9 cellular contexts compared by ENCODE assay signal in the genomic region with DNA sequence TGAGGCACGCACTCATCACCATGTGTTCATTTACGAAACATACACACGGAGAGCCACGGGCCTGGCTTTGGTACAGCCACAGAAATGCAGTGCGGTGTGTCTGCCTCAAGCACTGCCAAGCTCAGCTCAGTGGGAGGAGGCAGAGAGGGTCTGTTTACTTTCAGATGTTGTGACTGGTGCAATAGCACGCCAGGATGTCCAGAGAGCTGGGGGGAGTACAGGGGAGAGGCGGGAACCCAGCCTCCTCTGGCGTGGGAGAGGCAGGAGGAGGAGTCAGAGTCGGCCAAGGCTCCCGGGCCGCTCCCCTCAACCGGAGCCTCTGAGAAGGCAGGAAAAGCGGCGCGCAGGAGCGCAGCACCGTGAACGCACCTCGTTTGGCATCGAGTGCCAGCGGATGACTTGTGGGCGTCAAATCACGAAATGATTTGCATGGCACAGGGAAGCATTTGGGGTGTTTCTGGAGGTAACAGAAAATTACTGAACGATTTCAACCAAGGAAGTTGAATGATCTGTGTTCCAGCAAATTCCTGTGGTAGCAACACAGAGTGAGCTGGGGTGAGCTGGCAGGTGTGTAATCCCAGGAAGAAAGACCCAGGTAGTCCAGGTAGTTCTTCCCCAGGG.
A peak's percentile ranks its signal among the peaks of the same experiment; 100 is the strongest.
DNase-seq lines count a peak whose midpoint lies in the region; ATAC-seq and TF ChIP-seq lines count a peak whose summit lies in the region.
"Had no signal": no experiment of that assay in that cellular context is flagged by ENCODE, and none has a peak within 500 bp of the region (broad histone marks: within the 10 kb centered on the region; RNA-seq: fewer than 3 reads in every experiment).

No MANE protein-coding gene starts in this region.

- no peak overlapping the region for H3K4me3 ChIP-seq in cardiac fibroblast (replicated peaks in 1 of 2; ENCODE audit: low read depth in 2 of 2, low read length in 2 of 2)

- in situ Hi-C loops in Caki2 (cut with HindIII; ENCODE audit: low pct_unique_long_range_greater_than_20kb, low sequenced_read_pairs): no loop called here

- peak; percentile 79 for DNase-seq in Caki2 (ENCODE audit: low read depth)
- peak; percentile 23 for DNase-seq in NCI-H2081 treated with DMSO at 0.1 percent for 48 hours (lab: John Stamatoyannopoulos, UW)
- DNase-seq in cardiac fibroblast (ENCODE audit: low read depth in 2 of 2): peak; percentile 67 to 85
- peak; percentile 80 for DNase-seq in mucosa of gallbladder (ENCODE audit: low spot score)
- DNase-seq in mesothelial cell of epicardium (ENCODE audit: low spot score in 2 of 2, unreplicated experiment in 2 of 2): no peak

- ATAC-seq in HG03095 (IDR thresholded peaks at IDR 0.05; ENCODE audit: unreplicated experiment): no peak
- no peak for ATAC-seq in GM21423 (IDR thresholded peaks at IDR 0.05; ENCODE audit: unreplicated experiment)
- no peak for ATAC-seq in GM19455 (IDR thresholded peaks at IDR 0.05; ENCODE audit: unreplicated experiment)

- peaks cover 42% of the 10 kb centered on the region for H3K36me3 Mint-ChIP-seq in mesothelial cell of epicardium

- H3K9me3 Mint-ChIP-seq in mesothelial cell of epicardium: peaks cover 21% of the 10 kb centered on the region

- TF ChIP-seq CTCF in cardiac fibroblast (IDR thresholded peaks at IDR 0.05; ENCODE audit: low read depth, low read length) (no peak), mesothelial cell of epicardium (IDR thresholded peaks at IDR 0.05; ENCODE audit: unreplicated experiment) (no peak)

- H3K4me1 Mint-ChIP-seq in mesothelial cell of epicardium: peaks cover 15% of the 10 kb centered on the region

- no peak overlapping the region for H3K27ac Mint-ChIP-seq in mesothelial cell of epicardium
- H3K27ac Mint-ChIP-seq: memory B cell had no signal

- no peak overlapping the region for H3K4me3 Mint-ChIP-seq in mesothelial cell of epicardium
- H3K4me3 Mint-ChIP-seq: memory B cell had no signal

- H3K27me3 Mint-ChIP-seq in mesothelial cell of epicardium (ENCODE audit: low read depth): no peaks in the 10 kb centered on the region

Comparison
In these comparisons a context has a peak if more than half of its experiments do, and no peak if none do; other contexts are left out.
1. DNase-seq: peak in Caki2 (single experiment), NCI-H2081 treated with DMSO at 0.1 percent for 48 hours (single experiment), cardiac fibroblast (2 of 2) and mucosa of gallbladder (single experiment); none in mesothelial cell of epicardium (0 of 2).